9 cellular contexts compared by ENCODE assay signal in genomic region chr20:57619053-57619831, GRCh38. TPM values are rescaled to one million over a fixed set of nuclear protein-coding genes. Genes with fewer than 3 reads are reported as not detected.
A peak's percentile ranks its signal among the peaks of the same experiment; 100 is the strongest.
DNase-seq lines count a peak whose midpoint lies in the region; ATAC-seq and TF ChIP-seq lines count a peak whose summit lies in the region.
"Had no signal": no experiment of that assay in that cellular context is flagged by ENCODE, and none has a peak within 500 bp of the region (broad histone marks: within the 10 kb centered on the region; RNA-seq: fewer than 3 reads in every experiment).

No MANE protein-coding gene starts in this region.

- peaks cover 11 to 18% (median 18%) of the 10 kb centered on the region in 3 experiments for H3K36me3 ChIP-seq in naive thymus-derived CD4-positive, alpha-beta T cell (ENCODE audit: control insufficient read depth in 2 of 3, insufficient read depth in 3 of 3, low read length in 3 of 3)
- H3K36me3 ChIP-seq in mesenchymal stem cell (ENCODE audit: control insufficient read depth in 1 of 2, insufficient read depth in 2 of 2, low read depth in 1 of 2, low read length in 2 of 2), result no peaks in the 10 kb centered on the region

- H2BK15ac ChIP-seq in mesenchymal stem cell (ENCODE audit: low read depth, poor library complexity, severe bottlenecking), result no peak overlapping the region

- no peak overlapping the region for H4K8ac ChIP-seq in mesenchymal stem cell (ENCODE audit: low read length)

- H3K36me3 Mint-ChIP-seq in activated T-helper 2 cell treated with anti-CD3 and anti-CD28 coated beads, Interferon-gamma antibody, Interleukin-2, Interleukin-4, amounts not matched to agents 10 μg/mL and 5 μg/mL and 100 μg/mL, durations not matched to agents 14 hours and 24 hours and 36 hours (ENCODE audit: low read depth), result peaks cover 4% of the 10 kb centered on the region
- H3K36me3 Mint-ChIP-seq in naive thymus-derived CD4-positive, alpha-beta T cell, result peaks cover 0 to 16% (median 10%) of the 10 kb centered on the region in 5 donors

- H3K4me3 ChIP-seq in naive thymus-derived CD4-positive, alpha-beta T cell (ENCODE audit: low read length), result peak overlapping the region; percentile 73
- no peak overlapping the region for H3K4me3 ChIP-seq in mesenchymal stem cell (ENCODE audit: insufficient read depth in 1 of 2, low read depth in 1 of 2, low read length in 2 of 2)

- H3K79me1 ChIP-seq in mesenchymal stem cell (replicated peaks; ENCODE audit: low read length, poor library complexity, severe bottlenecking), result no peaks in the 10 kb centered on the region

- no peak overlapping the region for H2AK5ac ChIP-seq in mesenchymal stem cell (ENCODE audit: low read length, severe bottlenecking)

- H3K14ac ChIP-seq in mesenchymal stem cell (ENCODE audit: low read length in 2 of 2), result no peak overlapping the region

- 87% methylated on average over 16 of the region's 19 CpGs for WGBS in mesenchymal stem cell

- no peak overlapping the region for H3K9ac ChIP-seq in mesenchymal stem cell (ENCODE audit: low read length)

- POLR2A ChIA-PET in naive thymus-derived CD4-positive, alpha-beta T cell (lab: Charles Lee), result interaction anchor here (0.5 to 8.2 kb wide), 18 partner anchors 9 to 1032 kb away, joined by 3 to 175 read pairs (median 5); partner anchors contain the start of genes PMEPA1, RBM38, STX16 and VAPB

- peak overlapping the region; percentile 72 for H3K27ac ChIP-seq in naive thymus-derived CD4-positive, alpha-beta T cell (ENCODE audit: low read depth, low read length)
- no peak overlapping the region for H3K27ac ChIP-seq in mesenchymal stem cell (ENCODE audit: low read length, poor library complexity, severe bottlenecking)

- peak; percentile 50 for ATAC-seq in GM18505 (IDR thresholded peaks at IDR 0.05; ENCODE audit: unreplicated experiment)
- ATAC-seq in HG02610 (IDR thresholded peaks at IDR 0.05; ENCODE audit: unreplicated experiment), result peak; percentile 71
- ATAC-seq in naive thymus-derived CD4-positive, alpha-beta T cell, result peak; percentile 72

- peak overlapping the region; percentile 91 for H3K27ac Mint-ChIP-seq in activated T-helper 2 cell treated with anti-CD3 and anti-CD28 coated beads, Interferon-gamma antibody, Interleukin-2, Interleukin-4, amounts not matched to agents 10 μg/mL and 5 μg/mL and 100 μg/mL, durations not matched to agents 14 hours and 24 hours and 36 hours
- peak overlapping the region; percentile 95 to 99 (median 97) for H3K27ac Mint-ChIP-seq in naive thymus-derived CD4-positive, alpha-beta T cell

- no peaks in the 10 kb centered on the region for H3K9me3 ChIP-seq in naive thymus-derived CD4-positive, alpha-beta T cell (ENCODE audit: control insufficient read depth in 2 of 3, low read length in 3 of 3)
- H3K9me3 ChIP-seq in mesenchymal stem cell (ENCODE audit: control insufficient read depth, low read length), result no peaks in the 10 kb centered on the region

- no peak overlapping the region for H3K4ac ChIP-seq in mesenchymal stem cell (ENCODE audit: low read depth in 1 of 2, low read length in 2 of 2)

- H3K4me3 Mint-ChIP-seq in activated T-helper 2 cell treated with anti-CD3 and anti-CD28 coated beads, Interferon-gamma antibody, Interleukin-2, Interleukin-4, amounts not matched to agents 10 μg/mL and 5 μg/mL and 100 μg/mL, durations not matched to agents 14 hours and 24 hours and 36 hours (ENCODE audit: low read depth), result peak overlapping the region; percentile 65
- peak overlapping the region; percentile 80 to 95 (median 88) for H3K4me3 Mint-ChIP-seq in naive thymus-derived CD4-positive, alpha-beta T cell

- H2BK120ac ChIP-seq in mesenchymal stem cell (ENCODE audit: low read depth, low read length), result no peak overlapping the region

- no peak overlapping the region for H4K91ac ChIP-seq in mesenchymal stem cell (ENCODE audit: low read length)

- DNase-seq in NCI-H187 (lab: John Stamatoyannopoulos, UW) (peak; percentile 44 to 51), NCI-H1436 treated with DMSO at 0.1 percent for 48 hours (lab: John Stamatoyannopoulos, UW) (no peak), mesenchymal stem cell (no peak), SHP77 treated with DMSO at 0.1 percent for 48 hours (lab: John Stamatoyannopoulos, UW) (no peak)
- peak; percentile 77 for DNase-seq in activated T-helper 2 cell treated with anti-CD3 and anti-CD28 coated beads, Interferon-gamma antibody, Interleukin-2, Interleukin-4, amounts not matched to agents 10 μg/mL and 5 μg/mL and 100 μg/mL, durations not matched to agents 14 hours and 24 hours and 36 hours (ENCODE audit: low spot score)
- peak in 8 of 9 donors; percentile 63 to 83 (median 78) for DNase-seq in naive thymus-derived CD4-positive, alpha-beta T cell

- H3K27me3 ChIP-seq in naive thymus-derived CD4-positive, alpha-beta T cell (ENCODE audit: control insufficient read depth in 2 of 2, insufficient read depth in 2 of 2, low read length in 2 of 2), result no peaks in the 10 kb centered on the region
- H3K27me3 ChIP-seq in mesenchymal stem cell (ENCODE audit: control insufficient read depth in 1 of 2, insufficient read depth in 1 of 2, low read length in 2 of 2), result peaks cover 15 to 80% of the 10 kb centered on the region in 2 experiments

- no peak overlapping the region for H2BK5ac ChIP-seq in mesenchymal stem cell (ENCODE audit: low read depth, low read length, poor library complexity, severe bottlenecking)

- no peak overlapping the region for H3K4me2 ChIP-seq in mesenchymal stem cell (ENCODE audit: low read length, poor library complexity, severe bottlenecking)

- H3K9me3 Mint-ChIP-seq in activated T-helper 2 cell treated with anti-CD3 and anti-CD28 coated beads, Interferon-gamma antibody, Interleukin-2, Interleukin-4, amounts not matched to agents 10 μg/mL and 5 μg/mL and 100 μg/mL, durations not matched to agents 14 hours and 24 hours and 36 hours, result peaks cover under 1% of the 10 kb centered on the region
- peaks cover 0 to 4% (median 0%) of the 10 kb centered on the region in 11 donors for H3K9me3 Mint-ChIP-seq in naive thymus-derived CD4-positive, alpha-beta T cell

- TF ChIP-seq POLR2A in GM18505 (IDR thresholded peaks at IDR 0.05; ENCODE audit: borderline replicate concordance, extremely low read depth, insufficient read depth, insufficient read length), result peak; percentile 52

- H3K4me1 ChIP-seq in naive thymus-derived CD4-positive, alpha-beta T cell (ENCODE audit: control insufficient read depth in 2 of 2, insufficient read depth in 2 of 2, low read length in 2 of 2), result peaks cover 57 to 68% of the 10 kb centered on the region in 2 donors
- H3K4me1 ChIP-seq in mesenchymal stem cell (ENCODE audit: control insufficient read depth, insufficient read depth, low read depth, low read length), result peaks cover 2% of the 10 kb centered on the region

- H3K4me1 Mint-ChIP-seq in activated T-helper 2 cell treated with anti-CD3 and anti-CD28 coated beads, Interferon-gamma antibody, Interleukin-2, Interleukin-4, amounts not matched to agents 10 μg/mL and 5 μg/mL and 100 μg/mL, durations not matched to agents 14 hours and 24 hours and 36 hours (ENCODE audit: low read depth), result peaks cover 47% of the 10 kb centered on the region
- peaks cover 38 to 80% (median 64%) of the 10 kb centered on the region in 7 donors for H3K4me1 Mint-ChIP-seq in naive thymus-derived CD4-positive, alpha-beta T cell

- no peak overlapping the region for H2BK12ac ChIP-seq in mesenchymal stem cell (ENCODE audit: low read length in 2 of 2)

- peaks cover 17% of the 10 kb centered on the region for H3K27me3 Mint-ChIP-seq in activated T-helper 2 cell treated with anti-CD3 and anti-CD28 coated beads, Interferon-gamma antibody, Interleukin-2, Interleukin-4, amounts not matched to agents 10 μg/mL and 5 μg/mL and 100 μg/mL, durations not matched to agents 14 hours and 24 hours and 36 hours (ENCODE audit: low read depth)
- peaks cover 0 to 23% (median 0%) of the 10 kb centered on the region in 5 donors for H3K27me3 Mint-ChIP-seq in naive thymus-derived CD4-positive, alpha-beta T cell

- CTCF ChIA-PET in naive thymus-derived CD4-positive, alpha-beta T cell (lab: Charles Lee), result interaction anchor here (0.6 to 4.7 kb wide), 15 partner anchors 10 to 844 kb away, joined by 3 to 44 read pairs (median 4); partner anchors contain the start of genes PMEPA1 and VAPB

- H3K23ac ChIP-seq in mesenchymal stem cell (ENCODE audit: low read length in 2 of 2), result no peak overlapping the region

- intact Hi-C loops in activated T-helper 2 cell treated with anti-CD3 and anti-CD28 coated beads, Interferon-gamma antibody, Interleukin-2, Interleukin-4, amounts not matched to agents 10 μg/mL and 5 μg/mL and 100 μg/mL, durations not matched to agents 14 hours and 24 hours and 36 hours (cut with micrococcal nuclease), result loop anchor here (1.0 to 5.0 kb wide), 4 partner anchors 9 to 227 kb away; partner anchors contain the start of gene RBM38
- intact Hi-C loops in naive thymus-derived CD4-positive, alpha-beta T cell (cut with micrococcal nuclease), result loop anchor here (1.0 to 10.0 kb wide), 9 partner anchors 9 to 1273 kb away; partner anchors contain the start of genes PMEPA1 (in 2 of the 2) and RAE1 (in 1 of the 2)

- H2AFZ ChIP-seq in mesenchymal stem cell (ENCODE audit: low read depth, low read length), result no peak overlapping the region

- no peak overlapping the region for H3K18ac ChIP-seq in mesenchymal stem cell (ENCODE audit: low read depth in 1 of 2, low read length in 2 of 2)

RNA-seq across cellular contexts. Expression of gene ZBP1, which starts 1.0 kb away (rescaled TPM):
- total RNA-seq in activated T-helper 2 cell treated with anti-CD3 and anti-CD28 coated beads, Interferon-gamma antibody, Interleukin-2, Interleukin-4, amounts not matched to agents 10 μg/mL and 5 μg/mL and 100 μg/mL, durations not matched to agents 14 hours and 24 hours and 36 hours, result 0.32 and 0.62 TPM in 2 replicates
- total RNA-seq in naive thymus-derived CD4-positive, alpha-beta T cell, result 10 to 100 TPM in 4 of 5 experiments, 1 to 10 TPM in 1; 9.4 to 27.9 (median 14.2) TPM
- 1 to 10 TPM; 5.9 to 7.2 TPM for polyA plus RNA-seq in naive thymus-derived CD4-positive, alpha-beta T cell
- not detected for polyA plus RNA-seq in mesenchymal stem cell (2013, experiment 1 of 2)
- not detected for polyA plus RNA-seq in mesenchymal stem cell (2013, experiment 2 of 2)
- total RNA-seq: fibroblast of lung had no signal
- polyA plus RNA-seq: fibroblast of lung had no signal

RNA-seq across cellular contexts. Expression of gene PCK1, which starts 58.3 kb away (rescaled TPM):
- not detected in 2 replicates for total RNA-seq in activated T-helper 2 cell treated with anti-CD3 and anti-CD28 coated beads, Interferon-gamma antibody, Interleukin-2, Interleukin-4, amounts not matched to agents 10 μg/mL and 5 μg/mL and 100 μg/mL, durations not matched to agents 14 hours and 24 hours and 36 hours
- not detected for total RNA-seq in naive thymus-derived CD4-positive, alpha-beta T cell
- polyA plus RNA-seq in naive thymus-derived CD4-positive, alpha-beta T cell, result not detected
- not detected for polyA plus RNA-seq in mesenchymal stem cell (2013, experiment 1 of 2)
- polyA plus RNA-seq in mesenchymal stem cell (2013, experiment 2 of 2), result not detected
- polyA plus RNA-seq: fibroblast of lung had no signal

Comparison
In these comparisons a context has a peak if more than half of its experiments do, and no peak if none do; other contexts are left out.
1. DNase-seq: peak in NCI-H187 (2 of 2), activated T-helper 2 cell treated with anti-CD3 and anti-CD28 coated beads, Interferon-gamma antibody, Interleukin-2, Interleukin-4, amounts not matched to agents 10 μg/mL and 5 μg/mL and 100 μg/mL, durations not matched to agents 14 hours and 24 hours and 36 hours (single experiment) and naive thymus-derived CD4-positive, alpha-beta T cell (8 of 9); none in NCI-H1436 treated with DMSO at 0.1 percent for 48 hours (single experiment), mesenchymal stem cell (single experiment) and SHP77 treated with DMSO at 0.1 percent for 48 hours (single experiment).
2. Peak in every context shown above with its lines, with median percentiles within 50 percentile points of each other: ATAC-seq.